Comparison of ENCODE assay signal across 1 cellular context in the genomic region with DNA sequence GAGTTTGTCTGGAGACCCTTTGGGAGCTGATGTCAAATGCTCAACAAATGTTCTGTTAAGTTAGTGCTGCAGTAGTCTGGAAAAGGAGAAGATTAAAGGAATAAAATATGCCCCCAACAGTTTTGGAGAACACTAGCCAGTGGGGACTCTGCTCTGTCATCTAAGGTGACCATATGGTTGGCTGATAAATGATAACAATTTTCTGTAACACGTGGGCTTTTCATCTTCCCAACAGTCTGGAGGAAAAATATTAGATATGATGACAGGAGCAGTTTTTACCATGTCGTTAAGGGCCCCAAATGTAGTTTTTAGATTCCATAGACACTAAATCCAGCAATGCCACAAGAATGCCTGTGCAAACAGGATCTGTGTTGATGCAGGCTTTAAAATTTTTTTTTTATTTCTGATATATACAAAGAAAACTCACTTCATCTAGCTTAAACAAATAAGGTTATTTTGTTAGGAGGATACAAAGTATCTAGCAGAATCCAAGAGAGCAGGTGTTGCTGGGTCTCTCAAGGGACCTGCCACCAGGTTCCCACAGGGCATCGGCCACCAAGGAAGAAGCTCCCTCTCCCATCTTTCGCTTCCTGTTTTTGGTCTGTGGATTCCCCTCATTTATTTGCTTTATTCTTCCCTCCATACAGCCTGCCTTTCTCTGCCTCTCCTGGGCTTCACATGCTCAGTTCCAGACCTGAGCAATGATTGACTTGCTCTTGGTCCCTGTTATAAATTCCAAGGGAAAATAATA.
TF ChIP-seq lines count a peak whose summit lies in the region.

No MANE protein-coding gene starts in this region.

TF ChIP-seq in K562, 482 proteins besides CTCF, POLR2A, EP300 and RAD21 (continued from another document and continues in another):
- 0 out of 2 replicates have a peak, but pooled peaks have one; percentile 33 for TF ChIP-seq MYC (IDR thresholded peaks at IDR 0.05; ENCODE audit: low read depth, low read length)
- no peak for TF ChIP-seq MYC (CRISPR knock-in tag; IDR thresholded peaks at IDR 0.05; ENCODE audit: borderline replicate concordance, low read depth)
- no peak for TF ChIP-seq ZNF57 (CRISPR knock-in tag; IDR thresholded peaks at IDR 0.05)
- TF ChIP-seq NCOR1 (IDR thresholded peaks at IDR 0.05) = peak; percentile 42; the same call in 1 of the 2 replicates
- TF ChIP-seq MYBL2 (IDR thresholded peaks at IDR 0.05; ENCODE audit: low read depth) = no peak
- TF ChIP-seq MYBL2 (CRISPR knock-in tag; IDR thresholded peaks at IDR 0.05; ENCODE audit: borderline replicate concordance) = no peak
- TF ChIP-seq, protein P1, sequence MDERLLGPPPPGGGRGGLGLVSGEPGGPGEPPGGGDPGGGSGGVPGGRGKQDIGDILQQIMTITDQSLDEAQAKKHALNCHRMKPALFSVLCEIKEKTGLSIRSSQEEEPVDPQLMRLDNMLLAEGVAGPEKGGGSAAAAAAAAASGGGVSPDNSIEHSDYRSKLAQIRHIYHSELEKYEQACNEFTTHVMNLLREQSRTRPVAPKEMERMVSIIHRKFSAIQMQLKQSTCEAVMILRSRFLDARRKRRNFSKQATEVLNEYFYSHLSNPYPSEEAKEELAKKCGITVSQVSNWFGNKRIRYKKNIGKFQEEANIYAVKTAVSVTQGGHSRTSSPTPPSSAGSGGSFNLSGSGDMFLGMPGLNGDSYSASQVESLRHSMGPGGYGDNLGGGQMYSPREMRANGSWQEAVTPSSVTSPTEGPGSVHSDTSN (CRISPR knock-in tag; IDR thresholded peaks at IDR 0.05; ENCODE audit: low read depth) = no peak
- TF ChIP-seq, protein P1 (tag; conservative IDR thresholded peaks at IDR 0.05; ENCODE audit: low read depth) = no peak
- TF ChIP-seq, protein P2, sequence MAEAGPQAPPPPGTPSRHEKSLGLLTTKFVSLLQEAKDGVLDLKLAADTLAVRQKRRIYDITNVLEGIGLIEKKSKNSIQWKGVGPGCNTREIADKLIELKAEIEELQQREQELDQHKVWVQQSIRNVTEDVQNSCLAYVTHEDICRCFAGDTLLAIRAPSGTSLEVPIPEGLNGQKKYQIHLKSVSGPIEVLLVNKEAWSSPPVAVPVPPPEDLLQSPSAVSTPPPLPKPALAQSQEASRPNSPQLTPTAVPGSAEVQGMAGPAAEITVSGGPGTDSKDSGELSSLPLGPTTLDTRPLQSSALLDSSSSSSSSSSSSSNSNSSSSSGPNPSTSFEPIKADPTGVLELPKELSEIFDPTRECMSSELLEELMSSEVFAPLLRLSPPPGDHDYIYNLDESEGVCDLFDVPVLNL (CRISPR knock-in tag; IDR thresholded peaks at IDR 0.05; ENCODE audit: low read depth) = no peak
- TF ChIP-seq U2AF1 (optimal IDR thresholded peaks at IDR 0.05; ENCODE audit: low read depth, low read length) = no peak
- TF ChIP-seq POLR2B (IDR thresholded peaks at IDR 0.05; ENCODE audit: low read depth, partially characterized antibody) = no peak
- TF ChIP-seq LARP7 (IDR thresholded peaks at IDR 0.05) = no peak
- TF ChIP-seq, protein P3, sequence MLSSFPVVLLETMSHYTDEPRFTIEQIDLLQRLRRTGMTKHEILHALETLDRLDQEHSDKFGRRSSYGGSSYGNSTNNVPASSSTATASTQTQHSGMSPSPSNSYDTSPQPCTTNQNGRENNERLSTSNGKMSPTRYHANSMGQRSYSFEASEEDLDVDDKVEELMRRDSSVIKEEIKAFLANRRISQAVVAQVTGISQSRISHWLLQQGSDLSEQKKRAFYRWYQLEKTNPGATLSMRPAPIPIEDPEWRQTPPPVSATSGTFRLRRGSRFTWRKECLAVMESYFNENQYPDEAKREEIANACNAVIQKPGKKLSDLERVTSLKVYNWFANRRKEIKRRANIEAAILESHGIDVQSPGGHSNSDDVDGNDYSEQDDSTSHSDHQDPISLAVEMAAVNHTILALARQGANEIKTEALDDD (IDR thresholded peaks at IDR 0.05) = peak; percentile 8; the same call in 1 of the 2 replicates
- TF ChIP-seq SMARCA4 (IDR thresholded peaks at IDR 0.05) = peak; percentile 46
- no peak for TF ChIP-seq HNRNPK (IDR thresholded peaks at IDR 0.05; ENCODE audit: low read depth, low read length, poor library complexity, severe bottlenecking)
- TF ChIP-seq SMARCE1 (IDR thresholded peaks at IDR 0.05) = no peak
- TF ChIP-seq, protein P4, sequence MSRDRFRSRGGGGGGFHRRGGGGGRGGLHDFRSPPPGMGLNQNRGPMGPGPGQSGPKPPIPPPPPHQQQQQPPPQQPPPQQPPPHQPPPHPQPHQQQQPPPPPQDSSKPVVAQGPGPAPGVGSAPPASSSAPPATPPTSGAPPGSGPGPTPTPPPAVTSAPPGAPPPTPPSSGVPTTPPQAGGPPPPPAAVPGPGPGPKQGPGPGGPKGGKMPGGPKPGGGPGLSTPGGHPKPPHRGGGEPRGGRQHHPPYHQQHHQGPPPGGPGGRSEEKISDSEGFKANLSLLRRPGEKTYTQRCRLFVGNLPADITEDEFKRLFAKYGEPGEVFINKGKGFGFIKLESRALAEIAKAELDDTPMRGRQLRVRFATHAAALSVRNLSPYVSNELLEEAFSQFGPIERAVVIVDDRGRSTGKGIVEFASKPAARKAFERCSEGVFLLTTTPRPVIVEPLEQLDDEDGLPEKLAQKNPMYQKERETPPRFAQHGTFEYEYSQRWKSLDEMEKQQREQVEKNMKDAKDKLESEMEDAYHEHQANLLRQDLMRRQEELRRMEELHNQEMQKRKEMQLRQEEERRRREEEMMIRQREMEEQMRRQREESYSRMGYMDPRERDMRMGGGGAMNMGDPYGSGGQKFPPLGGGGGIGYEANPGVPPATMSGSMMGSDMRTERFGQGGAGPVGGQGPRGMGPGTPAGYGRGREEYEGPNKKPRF (IDR thresholded peaks at IDR 0.05; ENCODE audit: low read depth, low read length) = no peak
- TF ChIP-seq ADNP (tag; IDR thresholded peaks at IDR 0.05) = no peak
- peak; percentile 59 for TF ChIP-seq TAL1 (IDR thresholded peaks at IDR 0.05)
- no peak for TF ChIP-seq SNIP1 (IDR thresholded peaks at IDR 0.05; ENCODE audit: low read depth)
- TF ChIP-seq, protein P5, sequence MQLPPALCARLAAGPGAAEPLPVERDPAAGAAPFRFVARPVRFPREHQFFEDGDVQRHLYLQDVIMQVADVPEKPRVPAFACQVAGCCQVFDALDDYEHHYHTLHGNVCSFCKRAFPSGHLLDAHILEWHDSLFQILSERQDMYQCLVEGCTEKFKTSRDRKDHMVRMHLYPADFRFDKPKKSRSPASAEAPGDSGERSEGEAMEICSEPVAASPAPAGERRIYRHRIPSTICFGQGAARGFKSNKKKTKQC (CRISPR knock-in tag; IDR thresholded peaks at IDR 0.05) = no peak
- no peak for TF ChIP-seq CBX2 (IDR thresholded peaks at IDR 0.05; ENCODE audit: insufficient read depth, low read length, poor library complexity, severe bottlenecking)
- TF ChIP-seq, protein P6, sequence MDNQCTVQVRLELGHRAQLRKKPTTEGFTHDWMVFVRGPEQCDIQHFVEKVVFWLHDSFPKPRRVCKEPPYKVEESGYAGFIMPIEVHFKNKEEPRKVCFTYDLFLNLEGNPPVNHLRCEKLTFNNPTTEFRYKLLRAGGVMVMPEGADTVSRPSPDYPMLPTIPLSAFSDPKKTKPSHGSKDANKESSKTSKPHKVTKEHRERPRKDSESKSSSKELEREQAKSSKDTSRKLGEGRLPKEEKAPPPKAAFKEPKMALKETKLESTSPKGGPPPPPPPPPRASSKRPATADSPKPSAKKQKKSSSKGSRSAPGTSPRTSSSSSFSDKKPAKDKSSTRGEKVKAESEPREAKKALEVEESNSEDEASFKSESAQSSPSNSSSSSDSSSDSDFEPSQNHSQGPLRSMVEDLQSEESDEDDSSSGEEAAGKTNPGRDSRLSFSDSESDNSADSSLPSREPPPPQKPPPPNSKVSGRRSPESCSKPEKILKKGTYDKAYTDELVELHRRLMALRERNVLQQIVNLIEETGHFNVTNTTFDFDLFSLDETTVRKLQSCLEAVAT (IDR thresholded peaks at IDR 0.05) = no peak
- TF ChIP-seq NFIC (IDR thresholded peaks at IDR 0.05) = no peak
- TF ChIP-seq C11orf30 (IDR thresholded peaks at IDR 0.05; ENCODE audit: low read depth) = peak; percentile 58; the same call in 1 of the 2 replicates
- TF ChIP-seq SMAD4 (CRISPR knock-in tag; conservative IDR thresholded peaks at IDR 0.05) = peak; percentile 43; the same call in 1 of the 2 replicates
- TF ChIP-seq, protein P7, sequence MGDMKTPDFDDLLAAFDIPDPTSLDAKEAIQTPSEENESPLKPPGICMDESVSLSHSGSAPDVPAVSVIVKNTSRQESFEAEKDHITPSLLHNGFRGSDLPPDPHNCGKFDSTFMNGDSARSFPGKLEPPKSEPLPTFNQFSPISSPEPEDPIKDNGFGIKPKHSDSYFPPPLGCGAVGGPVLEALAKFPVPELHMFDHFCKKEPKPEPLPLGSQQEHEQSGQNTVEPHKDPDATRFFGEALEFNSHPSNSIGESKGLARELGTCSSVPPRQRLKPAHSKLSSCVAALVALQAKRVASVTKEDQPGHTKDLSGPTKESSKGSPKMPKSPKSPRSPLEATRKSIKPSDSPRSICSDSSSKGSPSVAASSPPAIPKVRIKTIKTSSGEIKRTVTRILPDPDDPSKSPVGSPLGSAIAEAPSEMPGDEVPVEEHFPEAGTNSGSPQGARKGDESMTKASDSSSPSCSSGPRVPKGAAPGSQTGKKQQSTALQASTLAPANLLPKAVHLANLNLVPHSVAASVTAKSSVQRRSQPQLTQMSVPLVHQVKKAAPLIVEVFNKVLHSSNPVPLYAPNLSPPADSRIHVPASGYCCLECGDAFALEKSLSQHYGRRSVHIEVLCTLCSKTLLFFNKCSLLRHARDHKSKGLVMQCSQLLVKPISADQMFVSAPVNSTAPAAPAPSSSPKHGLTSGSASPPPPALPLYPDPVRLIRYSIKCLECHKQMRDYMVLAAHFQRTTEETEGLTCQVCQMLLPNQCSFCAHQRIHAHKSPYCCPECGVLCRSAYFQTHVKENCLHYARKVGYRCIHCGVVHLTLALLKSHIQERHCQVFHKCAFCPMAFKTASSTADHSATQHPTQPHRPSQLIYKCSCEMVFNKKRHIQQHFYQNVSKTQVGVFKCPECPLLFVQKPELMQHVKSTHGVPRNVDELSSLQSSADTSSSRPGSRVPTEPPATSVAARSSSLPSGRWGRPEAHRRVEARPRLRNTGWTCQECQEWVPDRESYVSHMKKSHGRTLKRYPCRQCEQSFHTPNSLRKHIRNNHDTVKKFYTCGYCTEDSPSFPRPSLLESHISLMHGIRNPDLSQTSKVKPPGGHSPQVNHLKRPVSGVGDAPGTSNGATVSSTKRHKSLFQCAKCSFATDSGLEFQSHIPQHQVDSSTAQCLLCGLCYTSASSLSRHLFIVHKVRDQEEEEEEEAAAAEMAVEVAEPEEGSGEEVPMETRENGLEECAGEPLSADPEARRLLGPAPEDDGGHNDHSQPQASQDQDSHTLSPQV (IDR thresholded peaks at IDR 0.05) = peak; percentile 56; the same call in 1 of the 2 replicates
- TF ChIP-seq BCL6 (CRISPR knock-in tag; IDR thresholded peaks at IDR 0.05) = no peak
- TF ChIP-seq, protein P8, sequence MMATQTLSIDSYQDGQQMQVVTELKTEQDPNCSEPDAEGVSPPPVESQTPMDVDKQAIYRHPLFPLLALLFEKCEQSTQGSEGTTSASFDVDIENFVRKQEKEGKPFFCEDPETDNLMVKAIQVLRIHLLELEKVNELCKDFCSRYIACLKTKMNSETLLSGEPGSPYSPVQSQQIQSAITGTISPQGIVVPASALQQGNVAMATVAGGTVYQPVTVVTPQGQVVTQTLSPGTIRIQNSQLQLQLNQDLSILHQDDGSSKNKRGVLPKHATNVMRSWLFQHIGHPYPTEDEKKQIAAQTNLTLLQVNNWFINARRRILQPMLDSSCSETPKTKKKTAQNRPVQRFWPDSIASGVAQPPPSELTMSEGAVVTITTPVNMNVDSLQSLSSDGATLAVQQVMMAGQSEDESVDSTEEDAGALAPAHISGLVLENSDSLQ (IDR thresholded peaks at IDR 0.05) = no peak
- TF ChIP-seq, protein P9, sequence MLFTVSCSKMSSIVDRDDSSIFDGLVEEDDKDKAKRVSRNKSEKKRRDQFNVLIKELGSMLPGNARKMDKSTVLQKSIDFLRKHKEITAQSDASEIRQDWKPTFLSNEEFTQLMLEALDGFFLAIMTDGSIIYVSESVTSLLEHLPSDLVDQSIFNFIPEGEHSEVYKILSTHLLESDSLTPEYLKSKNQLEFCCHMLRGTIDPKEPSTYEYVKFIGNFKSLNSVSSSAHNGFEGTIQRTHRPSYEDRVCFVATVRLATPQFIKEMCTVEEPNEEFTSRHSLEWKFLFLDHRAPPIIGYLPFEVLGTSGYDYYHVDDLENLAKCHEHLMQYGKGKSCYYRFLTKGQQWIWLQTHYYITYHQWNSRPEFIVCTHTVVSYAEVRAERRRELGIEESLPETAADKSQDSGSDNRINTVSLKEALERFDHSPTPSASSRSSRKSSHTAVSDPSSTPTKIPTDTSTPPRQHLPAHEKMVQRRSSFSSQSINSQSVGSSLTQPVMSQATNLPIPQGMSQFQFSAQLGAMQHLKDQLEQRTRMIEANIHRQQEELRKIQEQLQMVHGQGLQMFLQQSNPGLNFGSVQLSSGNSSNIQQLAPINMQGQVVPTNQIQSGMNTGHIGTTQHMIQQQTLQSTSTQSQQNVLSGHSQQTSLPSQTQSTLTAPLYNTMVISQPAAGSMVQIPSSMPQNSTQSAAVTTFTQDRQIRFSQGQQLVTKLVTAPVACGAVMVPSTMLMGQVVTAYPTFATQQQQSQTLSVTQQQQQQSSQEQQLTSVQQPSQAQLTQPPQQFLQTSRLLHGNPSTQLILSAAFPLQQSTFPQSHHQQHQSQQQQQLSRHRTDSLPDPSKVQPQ (CRISPR knock-in tag; IDR thresholded peaks at IDR 0.05; ENCODE audit: borderline replicate concordance) = no peak
- TF ChIP-seq, protein P10, sequence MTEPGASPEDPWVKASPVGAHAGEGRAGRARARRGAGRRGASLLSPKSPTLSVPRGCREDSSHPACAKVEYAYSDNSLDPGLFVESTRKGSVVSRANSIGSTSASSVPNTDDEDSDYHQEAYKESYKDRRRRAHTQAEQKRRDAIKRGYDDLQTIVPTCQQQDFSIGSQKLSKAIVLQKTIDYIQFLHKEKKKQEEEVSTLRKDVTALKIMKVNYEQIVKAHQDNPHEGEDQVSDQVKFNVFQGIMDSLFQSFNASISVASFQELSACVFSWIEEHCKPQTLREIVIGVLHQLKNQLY (CRISPR knock-in tag; conservative IDR thresholded peaks at IDR 0.05) = no peak
- no peak for TF ChIP-seq ZNF764 (CRISPR knock-in tag; IDR thresholded peaks at IDR 0.05; ENCODE audit: low read depth)
- peak; percentile 69 for TF ChIP-seq CBFA2T3 (IDR thresholded peaks at IDR 0.05)
- no peak for TF ChIP-seq ZNF224 (CRISPR knock-in tag; IDR thresholded peaks at IDR 0.05)
- TF ChIP-seq KDM2B (CRISPR knock-in tag; IDR thresholded peaks at IDR 0.05) = no peak
- TF ChIP-seq SAP30 (IDR thresholded peaks at IDR 0.05; ENCODE audit: borderline replicate concordance, insufficient read depth, low read depth, low read length, poor library complexity, severe bottlenecking) = no peak
- peak; percentile 80 for TF ChIP-seq ARID1B (IDR thresholded peaks at IDR 0.05)
- TF ChIP-seq ZNF263 (CRISPR knock-in tag; IDR thresholded peaks at IDR 0.05; ENCODE audit: borderline replicate concordance) = no peak
- no peak for TF ChIP-seq ZNF785 (CRISPR knock-in tag; IDR thresholded peaks at IDR 0.05)
- no peak for TF ChIP-seq MIER1 (IDR thresholded peaks at IDR 0.05; ENCODE audit: low read depth)
- TF ChIP-seq JUND (IDR thresholded peaks at IDR 0.05; ENCODE audit: borderline replicate concordance, low read depth, low read length) = no peak
- peak; percentile 21; the same call in 2 of the 3 replicates for TF ChIP-seq JUND (tag; IDR thresholded peaks at IDR 0.05; ENCODE audit: borderline replicate concordance, low read depth, low read length)
- no peak for TF ChIP-seq HDAC3 (IDR thresholded peaks at IDR 0.05; ENCODE audit: borderline replicate concordance, partially characterized antibody)
